ENCODE assay signal across 8 cellular contexts in genomic region chr9:114501786-114502682, GRCh38. TPM values are rescaled to one million over a fixed set of nuclear protein-coding genes. Genes with fewer than 3 reads are reported as not detected.
DNase-seq lines count a peak whose midpoint lies in the region; TF ChIP-seq lines count a peak whose summit lies in the region.

No MANE protein-coding gene starts in this region.

- TF ChIP-seq CTCF in brain microvascular endothelial cell (IDR thresholded peaks at IDR 0.05; ENCODE audit: low read depth, low read length, missing control alignments) = no peak
- no peak for TF ChIP-seq CTCF in glutamatergic neuron (IDR thresholded peaks at IDR 0.05; ENCODE audit: partially characterized antibody, unreplicated experiment)

- no peaks in the 10 kb centered on the region for H3K36me3 ChIP-seq in CD4-positive, alpha-beta memory T cell (ENCODE audit: insufficient read depth, low read length)
- H3K36me3 ChIP-seq in brain microvascular endothelial cell (replicated peaks) (no peaks in the 10 kb centered on the region), muscle layer of duodenum (ENCODE audit: control insufficient read depth in 1 of 2, insufficient read depth in 2 of 2, low read length in 2 of 2) (no peaks in the 10 kb centered on the region)

- H3K4me3 Mint-ChIP-seq in CD4-positive, alpha-beta memory T cell = peak overlapping the region in 5 of 8 donors; percentile 33 to 79 (median 43)
- no peak overlapping the region for H3K4me3 Mint-ChIP-seq in glutamatergic neuron (ENCODE audit: unreplicated experiment)

- peaks cover 2 to 4% of the 10 kb centered on the region in 2 donors for H3K27me3 Mint-ChIP-seq in CD4-positive, alpha-beta memory T cell
- H3K27me3 Mint-ChIP-seq in glutamatergic neuron (ENCODE audit: unreplicated experiment) = peaks cover 3% of the 10 kb centered on the region

- POLR2A ChIA-PET in CD4-positive, alpha-beta memory T cell (lab: Charles Lee; ENCODE audit: partially characterized antibody) = interaction anchor here (1.0 to 1.2 kb wide), 3 partner anchors 85 to 179 kb away, joined by 3 read pairs; partner anchors contain the start of gene ATP6V1G1

- peaks cover 18 to 56% (median 35%) of the 10 kb centered on the region in 4 donors for H3K4me1 Mint-ChIP-seq in CD4-positive, alpha-beta memory T cell
- H3K4me1 Mint-ChIP-seq in glutamatergic neuron (ENCODE audit: low read depth, unreplicated experiment) = peaks cover 28% of the 10 kb centered on the region

- in situ Hi-C loops in brain microvascular endothelial cell (cut with HindIII; ENCODE audit: low pct_ligation_motif_present, low sequenced_read_pairs) = no loop called here

- peaks cover 30% of the 10 kb centered on the region for H3K4me1 ChIP-seq in CD4-positive, alpha-beta memory T cell (ENCODE audit: insufficient read depth, low read length)
- H3K4me1 ChIP-seq in muscle layer of duodenum (ENCODE audit: control insufficient read depth in 1 of 2, insufficient read depth in 2 of 2, low read length in 2 of 2) = peaks cover 12 to 26% of the 10 kb centered on the region in 2 donors

- peak overlapping the region; percentile 67 to 89 (median 83) for H3K27ac Mint-ChIP-seq in CD4-positive, alpha-beta memory T cell
- H3K27ac Mint-ChIP-seq in glutamatergic neuron (ENCODE audit: unreplicated experiment) = no peak overlapping the region

- CTCF ChIA-PET in CD4-positive, alpha-beta memory T cell (lab: Charles Lee; ENCODE audit: partially characterized antibody) = interaction anchor here (1.0 to 3.7 kb wide), 5 partner anchors 14 to 152 kb away, joined by 3 to 23 read pairs (median 3); no protein-coding TSS in a partner anchor

- no peaks in the 10 kb centered on the region for H3K27me3 ChIP-seq in CD4-positive, alpha-beta memory T cell (ENCODE audit: insufficient read depth, low read length)
- H3K27me3 ChIP-seq in brain microvascular endothelial cell (replicated peaks) (peaks cover 6% of the 10 kb centered on the region), muscle layer of duodenum (ENCODE audit: low read depth, low read length) (no peaks in the 10 kb centered on the region)

- no peaks in the 10 kb centered on the region for H3K9me3 ChIP-seq in CD4-positive, alpha-beta memory T cell (ENCODE audit: control insufficient read depth in 1 of 2, low read length in 2 of 2)
- no peaks in the 10 kb centered on the region for H3K9me3 ChIP-seq in muscle layer of duodenum (ENCODE audit: control insufficient read depth in 1 of 2, low read length in 2 of 2)

- H3K27ac ChIP-seq in CD4-positive, alpha-beta memory T cell (ENCODE audit: low read depth, low read length) = no peak overlapping the region
- no peak overlapping the region for H3K27ac ChIP-seq in brain microvascular endothelial cell
- H3K27ac ChIP-seq in muscle layer of duodenum (ENCODE audit: low read length) = peak overlapping the region; percentile 92

- no peak overlapping the region for H3K4me3 ChIP-seq in CD4-positive, alpha-beta memory T cell (ENCODE audit: low read length in 2 of 2)
- H3K4me3 ChIP-seq in brain microvascular endothelial cell (ENCODE audit: low read depth, low read length) (no peak overlapping the region), muscle layer of duodenum (ENCODE audit: low read depth in 1 of 2, low read length in 2 of 2) (peak overlapping the region; percentile 56 to 65)

- intact Hi-C loops in CD4-positive, alpha-beta memory T cell (cut with micrococcal nuclease) = loop anchor here (10.0 kb wide), 1 partner anchor 167 kb away; no protein-coding TSS in a partner anchor

- H3K36me3 Mint-ChIP-seq in CD4-positive, alpha-beta memory T cell = no peaks in the 10 kb centered on the region
- no peaks in the 10 kb centered on the region for H3K36me3 Mint-ChIP-seq in glutamatergic neuron (ENCODE audit: unreplicated experiment)

- TF ChIP-seq POLR2A in erythroblast (IDR thresholded peaks at IDR 0.05; ENCODE audit: low read length) = no peak

- no peak for DNase-seq in CD4-positive, alpha-beta memory T cell
- DNase-seq in LoVo (ENCODE audit: low spot score) (peak; percentile 24), brain microvascular endothelial cell (peak; percentile 24), UCSD-AML1 (lab: John Stamatoyannopoulos, UW; ENCODE audit: unreplicated experiment) (no peak), erythroblast (lab: John Stamatoyannopoulos, UW) (no peak), glutamatergic neuron (no peak)
- no peak for DNase-seq in activated CD8-positive, alpha-beta memory T cell treated with anti-CD3 and anti-CD28 coated beads for 24 hours

- no peaks in the 10 kb centered on the region for H3K9me3 Mint-ChIP-seq in CD4-positive, alpha-beta memory T cell
- peaks cover 7% of the 10 kb centered on the region for H3K9me3 Mint-ChIP-seq in glutamatergic neuron (ENCODE audit: unreplicated experiment)

RNA-seq across cellular contexts. Expression of gene WHRN, which starts 3.2 kb away (rescaled TPM):
- total RNA-seq in CD4-positive, alpha-beta memory T cell = 10 to 100 TPM in 1 of 2 experiments, 1 to 10 TPM in 1; 8.4 to 10.1 TPM
- polyA plus RNA-seq in CD4-positive, alpha-beta memory T cell = 1 to 10 TPM in 1 of 2 donors, under 1 TPM in 1; 0.24 to 1.5 TPM
- 3.2 TPM for total RNA-seq in glutamatergic neuron (ENCODE audit: unreplicated experiment)

Comparison
In these comparisons a context has a peak if more than half of its experiments do, and no peak if none do; other contexts are left out.
1. DNase-seq: peak in LoVo (single experiment) and brain microvascular endothelial cell (single experiment); none in CD4-positive, alpha-beta memory T cell (0 of 5), UCSD-AML1 (single experiment), erythroblast (0 of 2), glutamatergic neuron (single experiment) and activated CD8-positive, alpha-beta memory T cell treated with anti-CD3 and anti-CD28 coated beads for 24 hours (single experiment).
2. H3K4me3 ChIP-seq: peak in muscle layer of duodenum (2 of 2); none in CD4-positive, alpha-beta memory T cell (0 of 2) and brain microvascular endothelial cell (single experiment).